Comparison of ENCODE assay signal across 1 cellular context in genomic region chr6:37033819-37034790, GRCh38.
A peak's percentile ranks its signal among the peaks of the same experiment; 100 is the strongest.
TF ChIP-seq lines count a peak whose summit lies in the region.

No MANE protein-coding gene starts in this region.

TF ChIP-seq in K562, 482 proteins besides CTCF, POLR2A, EP300 and RAD21 (continues in another document):
- TF ChIP-seq SNRNP70 (optimal IDR thresholded peaks at IDR 0.05; ENCODE audit: low read depth, low read length) (no peak), SP1 (CRISPR knock-in tag; IDR thresholded peaks at IDR 0.05) (no peak), ZNF717 (CRISPR knock-in tag; IDR thresholded peaks at IDR 0.05) (no peak), SRSF1 (IDR thresholded peaks at IDR 0.05; ENCODE audit: low read depth, low read length) (no peak), BCOR (IDR thresholded peaks at IDR 0.05) (peak; percentile 93), REST (CRISPR knock-in tag; IDR thresholded peaks at IDR 0.05; ENCODE audit: low read depth) (no peak), DACH1 (IDR thresholded peaks at IDR 0.05; ENCODE audit: partially characterized antibody) (no peak), ETV1 (tag; conservative IDR thresholded peaks at IDR 0.05; ENCODE audit: low read depth) (no peak), POLR3G (IDR thresholded peaks at IDR 0.05; ENCODE audit: extremely low read depth, insufficient read length, insufficient replicate concordance) (no peak), MEF2A (IDR thresholded peaks at IDR 0.05; ENCODE audit: control insufficient read depth, low read depth, low read length) (no peak), OTX1 (CRISPR knock-in tag; IDR thresholded peaks at IDR 0.05) (no peak), ZNF232 (CRISPR knock-in tag; IDR thresholded peaks at IDR 0.05) (no peak), NKRF (IDR thresholded peaks at IDR 0.05; ENCODE audit: borderline replicate concordance) (no peak), CREB3 (tag; conservative IDR thresholded peaks at IDR 0.05; ENCODE audit: low read depth) (no peak), RFX5 (IDR thresholded peaks at IDR 0.05; ENCODE audit: low read depth, low read length) (no peak), SNIP1 (IDR thresholded peaks at IDR 0.05; ENCODE audit: low read depth) (no peak), HMBOX1 (IDR thresholded peaks at IDR 0.05) (no peak), HDAC8 (tag; IDR thresholded peaks at IDR 0.05) (no peak), RCOR1 (IDR thresholded peaks at IDR 0.05; ENCODE audit: borderline replicate concordance in 1 of 2, low read depth in 2 of 2, low read length in 2 of 2) (peak in 1 of 2 experiments; percentile 42; a peak in 1 of 4 replicates), XRCC4 (IDR thresholded peaks at IDR 0.05; ENCODE audit: extremely low read depth, insufficient read depth, insufficient read length) (no peak), ZNF778 (CRISPR knock-in tag; IDR thresholded peaks at IDR 0.05) (no peak), FOS (IDR thresholded peaks at IDR 0.05; ENCODE audit: extremely low read depth, insufficient read length) (no peak), DMBX1 (CRISPR knock-in tag; IDR thresholded peaks at IDR 0.05; ENCODE audit: borderline replicate concordance) (peak; percentile 45; the same call in 1 of the 2 replicates), STAT5A (IDR thresholded peaks at IDR 0.05; ENCODE audit: borderline replicate concordance, low read length) (no peak), SMARCA5 (IDR thresholded peaks at IDR 0.05) (peak; percentile 82), U2AF2 (optimal IDR thresholded peaks at IDR 0.05; ENCODE audit: low read depth, low read length) (no peak), CBX5 (IDR thresholded peaks at IDR 0.05; ENCODE audit: borderline replicate concordance, low read depth) (no peak), MYBL2 (IDR thresholded peaks at IDR 0.05; ENCODE audit: low read depth) (no peak), MYBL2 (CRISPR knock-in tag; IDR thresholded peaks at IDR 0.05; ENCODE audit: borderline replicate concordance) (no peak), SOX6 (IDR thresholded peaks at IDR 0.05) (no peak), NR2C2 (CRISPR knock-in tag; IDR thresholded peaks at IDR 0.05) (no peak), NR2C2 (tag; IDR thresholded peaks at IDR 0.05) (peak; percentile 21; the same call in 1 of the 2 replicates), KHSRP (IDR thresholded peaks at IDR 0.05) (no peak), NFATC3 (IDR thresholded peaks at IDR 0.05) (no peak), ZNF408 (CRISPR knock-in tag; IDR thresholded peaks at IDR 0.05; ENCODE audit: low read depth) (no peak), ARID4B (CRISPR knock-in tag; IDR thresholded peaks at IDR 0.05) (peak; percentile 36; the same call in 1 of the 2 replicates), MECOM (CRISPR knock-in tag; IDR thresholded peaks at IDR 0.05) (0 out of 2 replicates have a peak, but pooled peaks have one; percentile 40), ZZZ3 (IDR thresholded peaks at IDR 0.05) (no peak), PPARD (CRISPR knock-in tag; IDR thresholded peaks at IDR 0.05) (no peak), TCF7 (IDR thresholded peaks at IDR 0.05; ENCODE audit: borderline replicate concordance) (no peak), ZNF583 (CRISPR knock-in tag; IDR thresholded peaks at IDR 0.05) (no peak), ZNF253 (CRISPR knock-in tag; conservative IDR thresholded peaks at IDR 0.05) (no peak), RBBP5 (IDR thresholded peaks at IDR 0.05; ENCODE audit: borderline replicate concordance, insufficient read depth, low read length, poor library complexity, severe bottlenecking) (no peak), ZNF76 (CRISPR knock-in tag; IDR thresholded peaks at IDR 0.05; ENCODE audit: borderline replicate concordance) (no peak), CHD4 (IDR thresholded peaks at IDR 0.05; ENCODE audit: insufficient read depth, insufficient replicate concordance, low read depth, low read length, poor library complexity, severe bottlenecking) (no peak), NFE2 (IDR thresholded peaks at IDR 0.05; ENCODE audit: low read depth) (no peak), RBM25 (IDR thresholded peaks at IDR 0.05; ENCODE audit: low read depth, low read length, severe bottlenecking) (peak; percentile 99), ZNF175 (CRISPR knock-in tag; IDR thresholded peaks at IDR 0.05; ENCODE audit: low read depth) (no peak), TBP (optimal IDR thresholded peaks at IDR 0.05; ENCODE audit: low read depth, low read length) (no peak)
- TF ChIP-seq, protein P1, sequence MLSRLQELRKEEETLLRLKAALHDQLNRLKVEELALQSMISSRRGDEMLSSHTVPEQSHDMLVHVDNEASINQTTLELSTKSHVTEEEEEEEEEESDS (CRISPR knock-in tag; IDR thresholded peaks at IDR 0.05): no peak
- TF ChIP-seq, protein P2, sequence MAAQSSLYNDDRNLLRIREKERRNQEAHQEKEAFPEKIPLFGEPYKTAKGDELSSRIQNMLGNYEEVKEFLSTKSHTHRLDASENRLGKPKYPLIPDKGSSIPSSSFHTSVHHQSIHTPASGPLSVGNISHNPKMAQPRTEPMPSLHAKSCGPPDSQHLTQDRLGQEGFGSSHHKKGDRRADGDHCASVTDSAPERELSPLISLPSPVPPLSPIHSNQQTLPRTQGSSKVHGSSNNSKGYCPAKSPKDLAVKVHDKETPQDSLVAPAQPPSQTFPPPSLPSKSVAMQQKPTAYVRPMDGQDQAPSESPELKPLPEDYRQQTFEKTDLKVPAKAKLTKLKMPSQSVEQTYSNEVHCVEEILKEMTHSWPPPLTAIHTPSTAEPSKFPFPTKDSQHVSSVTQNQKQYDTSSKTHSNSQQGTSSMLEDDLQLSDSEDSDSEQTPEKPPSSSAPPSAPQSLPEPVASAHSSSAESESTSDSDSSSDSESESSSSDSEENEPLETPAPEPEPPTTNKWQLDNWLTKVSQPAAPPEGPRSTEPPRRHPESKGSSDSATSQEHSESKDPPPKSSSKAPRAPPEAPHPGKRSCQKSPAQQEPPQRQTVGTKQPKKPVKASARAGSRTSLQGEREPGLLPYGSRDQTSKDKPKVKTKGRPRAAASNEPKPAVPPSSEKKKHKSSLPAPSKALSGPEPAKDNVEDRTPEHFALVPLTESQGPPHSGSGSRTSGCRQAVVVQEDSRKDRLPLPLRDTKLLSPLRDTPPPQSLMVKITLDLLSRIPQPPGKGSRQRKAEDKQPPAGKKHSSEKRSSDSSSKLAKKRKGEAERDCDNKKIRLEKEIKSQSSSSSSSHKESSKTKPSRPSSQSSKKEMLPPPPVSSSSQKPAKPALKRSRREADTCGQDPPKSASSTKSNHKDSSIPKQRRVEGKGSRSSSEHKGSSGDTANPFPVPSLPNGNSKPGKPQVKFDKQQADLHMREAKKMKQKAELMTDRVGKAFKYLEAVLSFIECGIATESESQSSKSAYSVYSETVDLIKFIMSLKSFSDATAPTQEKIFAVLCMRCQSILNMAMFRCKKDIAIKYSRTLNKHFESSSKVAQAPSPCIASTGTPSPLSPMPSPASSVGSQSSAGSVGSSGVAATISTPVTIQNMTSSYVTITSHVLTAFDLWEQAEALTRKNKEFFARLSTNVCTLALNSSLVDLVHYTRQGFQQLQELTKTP (IDR thresholded peaks at IDR 0.05; ENCODE audit: low read depth in 1 of 2, partially characterized antibody in 2 of 2): no peak
- TF ChIP-seq, protein P3, sequence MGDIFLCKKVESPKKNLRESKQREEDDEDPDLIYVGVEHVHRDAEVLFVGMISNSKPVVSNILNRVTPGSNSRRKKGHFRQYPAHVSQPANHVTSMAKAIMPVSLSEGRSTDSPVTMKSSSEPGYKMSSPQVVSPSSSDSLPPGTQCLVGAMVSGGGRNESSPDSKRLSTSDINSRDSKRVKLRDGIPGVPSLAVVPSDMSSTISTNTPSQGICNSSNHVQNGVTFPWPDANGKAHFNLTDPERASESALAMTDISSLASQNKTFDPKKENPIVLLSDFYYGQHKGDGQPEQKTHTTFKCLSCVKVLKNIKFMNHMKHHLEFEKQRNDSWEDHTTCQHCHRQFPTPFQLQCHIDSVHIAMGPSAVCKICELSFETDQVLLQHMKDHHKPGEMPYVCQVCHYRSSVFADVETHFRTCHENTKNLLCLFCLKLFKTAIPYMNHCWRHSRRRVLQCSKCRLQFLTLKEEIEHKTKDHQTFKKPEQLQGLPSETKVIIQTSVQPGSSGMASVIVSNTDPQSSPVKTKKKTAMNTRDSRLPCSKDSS (IDR thresholded peaks at IDR 0.05; ENCODE audit: low read depth, partially characterized antibody): no peak
- TF ChIP-seq, protein P4, sequence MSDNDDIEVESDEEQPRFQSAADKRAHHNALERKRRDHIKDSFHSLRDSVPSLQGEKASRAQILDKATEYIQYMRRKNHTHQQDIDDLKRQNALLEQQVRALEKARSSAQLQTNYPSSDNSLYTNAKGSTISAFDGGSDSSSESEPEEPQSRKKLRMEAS (CRISPR knock-in tag; IDR thresholded peaks at IDR 0.05): no peak
